In genomic region chr6:26092443-26092842, GRCh38 we compare ENCODE assay signal across 27 cellular contexts. TPM values are rescaled to one million over a fixed set of nuclear protein-coding genes. Genes with fewer than 3 reads are reported as not detected.
DNase-seq lines count a peak whose midpoint lies in the region; ATAC-seq and TF ChIP-seq lines count a peak whose summit lies in the region.
"Had no signal": no experiment of that assay in that cellular context is flagged by ENCODE, and none has a peak within 500 bp of the region (broad histone marks: within the 10 kb centered on the region; RNA-seq: fewer than 3 reads in every experiment).

No MANE protein-coding gene starts in this region.

- CTCF ChIA-PET in activated B cell treated with CpG ODN at 0.5 μM for 24 hours (lab: Charles Lee): interaction anchor here (0.9 to 15.0 kb wide), 3 partner anchors 10 to 66 kb away, joined by 3 to 349 read pairs (median 3); no protein-coding TSS in a partner anchor

- H3K4me1 Mint-ChIP-seq in T-helper 1 cell treated with Interleukin-12 subunit alpha and Interleukin-12 subunit beta and Interleukin-4 antibody, amounts not matched to agents 30 μg/mL and 1 μg/mL, for 36 hours (ENCODE audit: low read depth): peaks cover 38% of the 10 kb centered on the region
- peaks cover 51% of the 10 kb centered on the region for H3K4me1 Mint-ChIP-seq in activated B cell treated with CpG ODN at 0.5 μM for 24 hours
- H3K4me1 Mint-ChIP-seq in stimulated activated memory B cell treated with anti-CD40 and anti-IgM and Interleukin-4, amounts not matched to agents 10 μg/mL and 1 μg/mL and 100 μg/mL, for 72 hours: peaks cover 66% of the 10 kb centered on the region

- DNase-seq in T-helper 1 cell (no peak), NAMALWA (ENCODE audit: low spot score) (peak; percentile 16), activated B cell treated with CpG ODN at 0.5 μM for 24 hours (no peak), ecto neural progenitor cell (ENCODE audit: low spot score) (no peak), left lung (no peak), NCI-H1694 treated with DMSO at 0.1 percent for 48 hours (lab: John Stamatoyannopoulos, UW) (no peak)
- DNase-seq: 8988T; activated gamma-delta T cell; activated naive CD8-positive, alpha-beta T cell treated with anti-CD3 and anti-CD28 coated beads, Interleukin-2, amount 50 U/mL, for 24 hours; activated T-cell treated with anti-CD3 and anti-CD28 coated beads, Interleukin-2, amount 50 U/mL, for 24 hours; central memory CD4-positive, alpha-beta T cell; dermis blood vessel endothelial cell; hypothalamus; IMR-90; NCI-H146; NCI-H446 treated with DMSO at 0.1 percent for 48 hours; occipital lobe; stimulated activated CD4-positive, alpha-beta T cell treated with anti-CD3 and anti-CD28 coated beads, Interleukin-15, amount 100 ng/mL, for 24 hours; stimulated activated naive CD8-positive, alpha-beta T cell treated with anti-CD3 and anti-CD28 coated beads, Interleukin-15, Interleukin-2, amounts not matched to agents 100 U/mL and 50 U/mL, for 24 hours; T-helper 17 cell; uterus had no signal

- H3K9me3 ChIP-seq in left lung: no peaks in the 10 kb centered on the region
- H3K9me3 ChIP-seq: HAP-1, SJSA1, thoracic aorta, uterus had no signal

- H3K36me3 ChIP-seq in left lung: no peaks in the 10 kb centered on the region
- H3K36me3 ChIP-seq: HAP-1, SJSA1, uterus had no signal

- no peak overlapping the region for H3K4me3 Mint-ChIP-seq in T-helper 1 cell treated with Interleukin-12 subunit alpha and Interleukin-12 subunit beta and Interleukin-4 antibody, amounts not matched to agents 30 μg/mL and 1 μg/mL, for 36 hours
- H3K4me3 Mint-ChIP-seq in activated B cell treated with CpG ODN at 0.5 μM for 24 hours: peak overlapping the region; percentile 5
- H3K4me3 Mint-ChIP-seq in stimulated activated memory B cell treated with anti-CD40 and anti-IgM and Interleukin-4, amounts not matched to agents 10 μg/mL and 1 μg/mL and 100 μg/mL, for 72 hours: peak overlapping the region; percentile 8
- H3K4me3 Mint-ChIP-seq: activated naive CD8-positive, alpha-beta T cell treated with anti-CD3 and anti-CD28 coated beads, Interleukin-2, amount 50 U/mL, for 24 hours; activated T-cell treated with anti-CD3 and anti-CD28 coated beads, Interleukin-2, amount 50 U/mL, for 24 hours; T-helper 17 cell had no signal

- H3K27ac ChIP-seq in left lung: no peak overlapping the region
- H3K27ac ChIP-seq: SJSA1, thoracic aorta, uterus had no signal

- H3K36me3 Mint-ChIP-seq in T-helper 1 cell treated with Interleukin-12 subunit alpha and Interleukin-12 subunit beta and Interleukin-4 antibody, amounts not matched to agents 30 μg/mL and 1 μg/mL, for 36 hours (ENCODE audit: low read depth): peaks cover 12% of the 10 kb centered on the region
- H3K36me3 Mint-ChIP-seq in activated B cell treated with CpG ODN at 0.5 μM for 24 hours (ENCODE audit: low read depth): no peaks in the 10 kb centered on the region
- peaks cover 14% of the 10 kb centered on the region for H3K36me3 Mint-ChIP-seq in stimulated activated memory B cell treated with anti-CD40 and anti-IgM and Interleukin-4, amounts not matched to agents 10 μg/mL and 1 μg/mL and 100 μg/mL, for 72 hours

- H3K27me3 Mint-ChIP-seq in T-helper 1 cell treated with Interleukin-12 subunit alpha and Interleukin-12 subunit beta and Interleukin-4 antibody, amounts not matched to agents 30 μg/mL and 1 μg/mL, for 36 hours (ENCODE audit: low read depth): peaks cover 2% of the 10 kb centered on the region
- H3K27me3 Mint-ChIP-seq in activated B cell treated with CpG ODN at 0.5 μM for 24 hours: no peaks in the 10 kb centered on the region
- no peaks in the 10 kb centered on the region for H3K27me3 Mint-ChIP-seq in stimulated activated memory B cell treated with anti-CD40 and anti-IgM and Interleukin-4, amounts not matched to agents 10 μg/mL and 1 μg/mL and 100 μg/mL, for 72 hours
- H3K27me3 Mint-ChIP-seq: activated naive CD8-positive, alpha-beta T cell treated with anti-CD3 and anti-CD28 coated beads, Interleukin-2, amount 50 U/mL, for 24 hours; T-helper 17 cell had no signal

- peaks cover 3% of the 10 kb centered on the region for H3K9me3 Mint-ChIP-seq in T-helper 1 cell treated with Interleukin-12 subunit alpha and Interleukin-12 subunit beta and Interleukin-4 antibody, amounts not matched to agents 30 μg/mL and 1 μg/mL, for 36 hours
- peaks cover 3% of the 10 kb centered on the region for H3K9me3 Mint-ChIP-seq in activated B cell treated with CpG ODN at 0.5 μM for 24 hours
- H3K9me3 Mint-ChIP-seq in stimulated activated memory B cell treated with anti-CD40 and anti-IgM and Interleukin-4, amounts not matched to agents 10 μg/mL and 1 μg/mL and 100 μg/mL, for 72 hours: peaks cover 6% of the 10 kb centered on the region
- H3K9me3 Mint-ChIP-seq: activated naive CD8-positive, alpha-beta T cell treated with anti-CD3 and anti-CD28 coated beads, Interleukin-2, amount 50 U/mL, for 24 hours; activated T-cell treated with anti-CD3 and anti-CD28 coated beads, Interleukin-2, amount 50 U/mL, for 24 hours had no signal

- intact Hi-C loops in activated B cell treated with CpG ODN at 0.5 μM for 24 hours (cut with micrococcal nuclease) (loop anchor here (1.0 to 10.0 kb wide), 3 partner anchors 26 to 368 kb away; a partner anchor contains a TSS), left lung (cut with DNase I) (no loop called here)

- H3K27me3 ChIP-seq in left lung: no peaks in the 10 kb centered on the region
- H3K27me3 ChIP-seq: SJSA1, uterus had no signal

- TF ChIP-seq CTCF in activated B cell treated with CpG ODN at 0.5 μM for 24 hours (IDR thresholded peaks at IDR 0.05) (no peak), left lung (IDR thresholded peaks at IDR 0.05) (no peak)

- no peak overlapping the region for H3K4me3 ChIP-seq in left lung
- H3K4me3 ChIP-seq: HAP-1, SJSA1, thoracic aorta, uterus had no signal

- POLR2A ChIA-PET in activated B cell treated with CpG ODN at 0.5 μM for 24 hours (lab: Charles Lee): interaction anchor here (0.9 to 3.4 kb wide), 7 partner anchors 11 to 71 kb away, joined by 3 to 37 read pairs (median 6); a partner anchor contains a TSS

- H3K4me1 ChIP-seq in left lung: peaks cover 10 to 27% of the 10 kb centered on the region in 2 donors
- H3K4me1 ChIP-seq: HAP-1 had no signal

- peak; percentile 50 for ATAC-seq in activated B cell treated with CpG ODN at 0.5 μM for 24 hours (ENCODE audit: low read depth)
- peak; percentile 56 for ATAC-seq in stimulated activated memory B cell treated with anti-CD40 and anti-IgM and Interleukin-4, amounts not matched to agents 10 μg/mL and 1 μg/mL and 100 μg/mL, for 72 hours
- ATAC-seq in left lung: no peak
- ATAC-seq: activated naive CD8-positive, alpha-beta T cell treated with anti-CD3 and anti-CD28 coated beads, Interleukin-2, amount 50 U/mL, for 24 hours; left lobe of liver; stimulated activated naive CD8-positive, alpha-beta T cell treated with anti-CD3 and anti-CD28 coated beads, Interleukin-15, Interleukin-2, amounts not matched to agents 100 U/mL and 50 U/mL, for 24 hours; T-helper 17 cell had no signal

- peak overlapping the region; percentile 10 for H3K27ac Mint-ChIP-seq in T-helper 1 cell treated with Interleukin-12 subunit alpha and Interleukin-12 subunit beta and Interleukin-4 antibody, amounts not matched to agents 30 μg/mL and 1 μg/mL, for 36 hours
- peak overlapping the region; percentile 36 for H3K27ac Mint-ChIP-seq in activated B cell treated with CpG ODN at 0.5 μM for 24 hours
- H3K27ac Mint-ChIP-seq in stimulated activated memory B cell treated with anti-CD40 and anti-IgM and Interleukin-4, amounts not matched to agents 10 μg/mL and 1 μg/mL and 100 μg/mL, for 72 hours: peak overlapping the region; percentile 73
- H3K27ac Mint-ChIP-seq: activated naive CD8-positive, alpha-beta T cell treated with anti-CD3 and anti-CD28 coated beads, Interleukin-2, amount 50 U/mL, for 24 hours; activated T-cell treated with anti-CD3 and anti-CD28 coated beads, Interleukin-2, amount 50 U/mL, for 24 hours; T-helper 17 cell had no signal

RNA-seq across cellular contexts. Expression of gene HFE, which starts 5.2 kb away (rescaled TPM):
- total RNA-seq in activated B cell treated with CpG ODN at 0.5 μM for 24 hours: 0.98 and 1.1 TPM in 2 replicates
- total RNA-seq in left lung: 10 to 100 TPM; 11.8 to 12.7 TPM

Comparison
In these comparisons a context has a peak if more than half of its experiments do, and no peak if none do; other contexts are left out.
1. H3K27ac Mint-ChIP-seq: peak in every context shown above with its lines; median percentile 73 in stimulated activated memory B cell treated with anti-CD40 and anti-IgM and Interleukin-4, amounts not matched to agents 10 μg/mL and 1 μg/mL and 100 μg/mL, for 72 hours; 36 in activated B cell treated with CpG ODN at 0.5 μM for 24 hours; 10 in T-helper 1 cell treated with Interleukin-12 subunit alpha and Interleukin-12 subunit beta and Interleukin-4 antibody, amounts not matched to agents 30 μg/mL and 1 μg/mL, for 36 hours.